In genomic region chr19:10332965-10333757, GRCh38 we compare ENCODE assay signal across 8 cellular contexts. TPM values are rescaled to one million over a fixed set of nuclear protein-coding genes. Genes with fewer than 3 reads are reported as not detected.
A peak's percentile ranks its signal among the peaks of the same experiment; 100 is the strongest.
DNase-seq lines count a peak whose midpoint lies in the region; ATAC-seq, FAIRE-seq and TF ChIP-seq lines count a peak whose summit lies in the region.

A gene with protein sequence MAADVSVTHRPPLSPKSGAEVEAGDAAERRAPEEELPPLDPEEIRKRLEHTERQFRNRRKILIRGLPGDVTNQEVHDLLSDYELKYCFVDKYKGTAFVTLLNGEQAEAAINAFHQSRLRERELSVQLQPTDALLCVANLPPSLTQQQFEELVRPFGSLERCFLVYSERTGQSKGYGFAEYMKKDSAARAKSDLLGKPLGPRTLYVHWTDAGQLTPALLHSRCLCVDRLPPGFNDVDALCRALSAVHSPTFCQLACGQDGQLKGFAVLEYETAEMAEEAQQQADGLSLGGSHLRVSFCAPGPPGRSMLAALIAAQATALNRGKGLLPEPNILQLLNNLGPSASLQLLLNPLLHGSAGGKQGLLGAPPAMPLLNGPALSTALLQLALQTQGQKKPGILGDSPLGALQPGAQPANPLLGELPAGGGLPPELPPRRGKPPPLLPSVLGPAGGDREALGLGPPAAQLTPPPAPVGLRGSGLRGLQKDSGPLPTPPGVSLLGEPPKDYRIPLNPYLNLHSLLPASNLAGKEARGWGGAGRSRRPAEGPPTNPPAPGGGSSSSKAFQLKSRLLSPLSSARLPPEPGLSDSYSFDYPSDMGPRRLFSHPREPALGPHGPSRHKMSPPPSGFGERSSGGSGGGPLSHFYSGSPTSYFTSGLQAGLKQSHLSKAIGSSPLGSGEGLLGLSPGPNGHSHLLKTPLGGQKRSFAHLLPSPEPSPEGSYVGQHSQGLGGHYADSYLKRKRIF (minus strand): TSS chr19:10333529. CDS start chr19:10333507, 22 bp downstream.

- peak within 1 kb of the TSS; percentile 94 for H3K9ac ChIP-seq in smooth muscle cell (ENCODE audit: low read depth)

- H3K9me3 ChIP-seq in smooth muscle cell (replicated peaks; ENCODE audit: low read depth): no peaks in the 10 kb centered on the region

- H3K27ac Mint-ChIP-seq in WTC11: peak within 1 kb of the TSS; percentile 90

- H3K4me1 Mint-ChIP-seq in WTC11: peaks cover 16% of the 10 kb centered on the region

- H3K36me3 Mint-ChIP-seq in WTC11: peaks cover 19% of the 10 kb centered on the region

- H4K20me1 ChIP-seq in smooth muscle cell (ENCODE audit: low read depth): peaks cover 44% of the 10 kb centered on the region

- no peaks in the 10 kb centered on the region for H3F3A ChIP-seq in smooth muscle cell (ENCODE audit: low read depth)

- H3K79me2 ChIP-seq in smooth muscle cell (ENCODE audit: low read depth): peaks cover 26% of the 10 kb centered on the region

- POLR2A ChIA-PET in WTC11 (lab: Charles Lee): interaction anchor here (0.6 to 1.9 kb wide), 8 partner anchors 12 to 1753 kb away, joined by 3 to 18 read pairs (median 4); partner anchors contain the start of gene ICAM5

- no peak for FAIRE-seq in bronchial epithelial cell (lab: Jason Lieb, UNC)

- DNase-seq in AG09319 (ENCODE audit: extremely low read depth, low read depth) (peak; percentile 94), NCI-H345 (lab: John Stamatoyannopoulos, UW) (peak; percentile 98), WTC11 (ENCODE audit: low spot score) (peak; percentile 98), bronchial epithelial cell (ENCODE audit: low read depth) (peak; percentile 87), iPS-NIHi7 (ENCODE audit: extremely low spot score) (peak; percentile 100), smooth muscle cell (lab: John Stamatoyannopoulos, UW; ENCODE audit: unreplicated experiment) (peak; percentile 94)

- peaks cover 10% of the 10 kb centered on the region for H3K27me3 Mint-ChIP-seq in WTC11 (ENCODE audit: low read depth)

- H3K27me3 ChIP-seq in bronchial epithelial cell (ENCODE audit: control insufficient read depth, insufficient read depth, low read length): no peaks in the 10 kb centered on the region
- no peaks in the 10 kb centered on the region for H3K27me3 ChIP-seq in smooth muscle cell (ENCODE audit: low read depth)

- peaks cover 11% of the 10 kb centered on the region for H3K36me3 ChIP-seq in bronchial epithelial cell (ENCODE audit: control insufficient read depth, insufficient read depth, low read length)
- H3K36me3 ChIP-seq in smooth muscle cell (ENCODE audit: low read depth): no peaks in the 10 kb centered on the region

- under 1% methylated on average over 75 of the region's 82 CpGs for WGBS in smooth muscle cell (ENCODE audit: low lambda C conversion rate)

- no peaks in the 10 kb centered on the region for H3K9me3 Mint-ChIP-seq in WTC11

- H3K27ac ChIP-seq in smooth muscle cell (ENCODE audit: low read depth): peak within 1 kb of the TSS; percentile 89

- no peak for TF ChIP-seq CTCF in AG09319 (IDR thresholded peaks at IDR 0.05; ENCODE audit: low read depth, low read length)
- TF ChIP-seq CTCF in WTC11 (IDR thresholded peaks at IDR 0.05): no peak
- TF ChIP-seq CTCF in bronchial epithelial cell (IDR thresholded peaks at IDR 0.05; ENCODE audit: insufficient read depth, low read length, severe bottlenecking): no peak
- no peak for TF ChIP-seq CTCF in smooth muscle cell (IDR thresholded peaks at IDR 0.05; ENCODE audit: borderline replicate concordance, insufficient read depth, poor library complexity, severe bottlenecking)

- H3K4me3 Mint-ChIP-seq in WTC11: peak within 1 kb of the TSS; percentile 93

- H3K4me1 ChIP-seq in smooth muscle cell (ENCODE audit: low read depth): peaks cover 8% of the 10 kb centered on the region

- peak within 1 kb of the TSS; percentile 91 for H3K4me2 ChIP-seq in smooth muscle cell

- CTCF ChIA-PET in WTC11 (lab: Charles Lee): interaction anchor here (0.6 to 5.1 kb wide), 18 partner anchors 10 to 366 kb away, joined by 3 to 55 read pairs (median 5); partner anchors contain the start of genes FDX2, ICAM1, ICAM5 and TYK2

- H3K4me3 ChIP-seq in bronchial epithelial cell (ENCODE audit: low read depth, low read length) (peak within 1 kb of the TSS; percentile 93), smooth muscle cell (peak within 1 kb of the TSS; percentile 92)

- ATAC-seq in GM19025 (IDR thresholded peaks at IDR 0.05; ENCODE audit: low read depth, unreplicated experiment) (peak; percentile 92), HG03280 (IDR thresholded peaks at IDR 0.05; ENCODE audit: unreplicated experiment) (peak; percentile 90), WTC11 (peak; percentile 91)

- peak within 1 kb of the TSS; percentile 51 for H2AFZ ChIP-seq in smooth muscle cell (ENCODE audit: low read depth)

TF ChIP-seq in WTC11, 78 proteins besides CTCF, POLR2A, EP300 and RAD21 (continues in another document):
- TF ChIP-seq RELA (CRISPR knock-in tag; IDR thresholded peaks at IDR 0.05; ENCODE audit: borderline replicate concordance) (no peak), E2F5 (CRISPR knock-in tag; IDR thresholded peaks at IDR 0.05) (no peak; the same call in none of the 2 replicates), ATF1 (CRISPR knock-in tag; IDR thresholded peaks at IDR 0.05) (no peak), STAT6 (CRISPR knock-in tag; conservative IDR thresholded peaks at IDR 0.05; ENCODE audit: low read depth) (no peak), IRF1 (CRISPR knock-in tag; IDR thresholded peaks at IDR 0.05) (no peak), NFYB (CRISPR knock-in tag; conservative IDR thresholded peaks at IDR 0.05; ENCODE audit: low read depth) (peak; percentile 60), NR2C2 (CRISPR knock-in tag; IDR thresholded peaks at IDR 0.05) (no peak), ZNF232 (CRISPR knock-in tag; IDR thresholded peaks at IDR 0.05) (no peak), SP1 (CRISPR knock-in tag; conservative IDR thresholded peaks at IDR 0.05) (peak; percentile 91)
- TF ChIP-seq, protein P1, sequence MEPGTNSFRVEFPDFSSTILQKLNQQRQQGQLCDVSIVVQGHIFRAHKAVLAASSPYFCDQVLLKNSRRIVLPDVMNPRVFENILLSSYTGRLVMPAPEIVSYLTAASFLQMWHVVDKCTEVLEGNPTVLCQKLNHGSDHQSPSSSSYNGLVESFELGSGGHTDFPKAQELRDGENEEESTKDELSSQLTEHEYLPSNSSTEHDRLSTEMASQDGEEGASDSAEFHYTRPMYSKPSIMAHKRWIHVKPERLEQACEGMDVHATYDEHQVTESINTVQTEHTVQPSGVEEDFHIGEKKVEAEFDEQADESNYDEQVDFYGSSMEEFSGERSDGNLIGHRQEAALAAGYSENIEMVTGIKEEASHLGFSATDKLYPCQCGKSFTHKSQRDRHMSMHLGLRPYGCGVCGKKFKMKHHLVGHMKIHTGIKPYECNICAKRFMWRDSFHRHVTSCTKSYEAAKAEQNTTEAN (CRISPR knock-in tag; IDR thresholded peaks at IDR 0.05): no peak
- TF ChIP-seq, protein P2, sequence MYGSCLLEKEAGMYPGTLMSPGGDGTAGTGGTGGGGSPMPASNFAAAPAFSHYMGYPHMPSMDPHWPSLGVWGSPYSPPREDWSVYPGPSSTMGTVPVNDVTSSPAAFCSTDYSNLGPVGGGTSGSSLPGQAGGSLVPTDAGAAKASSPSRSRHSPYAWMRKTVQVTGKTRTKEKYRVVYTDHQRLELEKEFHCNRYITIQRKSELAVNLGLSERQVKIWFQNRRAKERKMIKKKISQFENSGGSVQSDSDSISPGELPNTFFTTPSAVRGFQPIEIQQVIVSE (CRISPR knock-in tag; IDR thresholded peaks at IDR 0.05; ENCODE audit: borderline replicate concordance): no peak
- TF ChIP-seq, protein P3, sequence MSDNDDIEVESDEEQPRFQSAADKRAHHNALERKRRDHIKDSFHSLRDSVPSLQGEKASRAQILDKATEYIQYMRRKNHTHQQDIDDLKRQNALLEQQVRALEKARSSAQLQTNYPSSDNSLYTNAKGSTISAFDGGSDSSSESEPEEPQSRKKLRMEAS (CRISPR knock-in tag; IDR thresholded peaks at IDR 0.05): peak; percentile 73

RNA-seq across cellular contexts. Expression of the gene that starts here (rescaled TPM):
- total RNA-seq in WTC11 (2021) (85.8 to 87.4 TPM (median 86.9 TPM) in 3 replicates), bronchial epithelial cell (2.3 and 4.2 TPM in 2 replicates), smooth muscle cell (8.3 and 18.3 TPM in 2 replicates)
- 35.5 and 43.0 TPM in 2 replicates for polyA plus RNA-seq in smooth muscle cell

Comparison
In these comparisons a context has a peak if more than half of its experiments do, and no peak if none do; other contexts are left out.
1. Peak in every context shown above with its lines: DNase-seq, ATAC-seq, H3K4me3 ChIP-seq and H3K27ac ChIP-seq.